In genomic region chr11:117092951-117093590, GRCh38 we compare ENCODE assay signal across 12 cellular contexts. TPM values are rescaled to one million over a fixed set of nuclear protein-coding genes. Genes with fewer than 3 reads are reported as not detected.
DNase-seq lines count a peak whose midpoint lies in the region; ATAC-seq and TF ChIP-seq lines count a peak whose summit lies in the region.
"Had no signal": no experiment of that assay in that cellular context is flagged by ENCODE, and none has a peak within 500 bp of the region (broad histone marks: within the 10 kb centered on the region; RNA-seq: fewer than 3 reads in every experiment).

No MANE protein-coding gene starts in this region.

- no peak for ATAC-seq in HCT116
- no peak for ATAC-seq in stimulated activated memory B cell treated with anti-CD40 and anti-IgM and Interleukin-4, amounts not matched to agents 10 μg/mL and 1 μg/mL and 100 μg/mL, for 72 hours
- ATAC-seq: esophagus mucosa had no signal

- no peak for TF ChIP-seq POLR2A in HCT116 (IDR thresholded peaks at IDR 0.05; ENCODE audit: borderline replicate concordance, extremely low read depth, insufficient read depth, insufficient read length)

- peaks cover 17 to 52% of the 10 kb centered on the region in 2 experiments for H3K4me1 ChIP-seq in HCT116 (ENCODE audit: control insufficient read depth in 1 of 2, insufficient read depth in 2 of 2, low read length in 2 of 2)

- H3K36me3 ChIP-seq in HCT116 (ENCODE audit: control insufficient read depth in 1 of 2, insufficient read depth in 2 of 2, low read length in 2 of 2), result no peaks in the 10 kb centered on the region

- peak overlapping the region; percentile 51 for H3K4me3 Mint-ChIP-seq in stimulated activated memory B cell treated with anti-CD40 and anti-IgM and Interleukin-4, amounts not matched to agents 10 μg/mL and 1 μg/mL and 100 μg/mL, for 72 hours

- in situ Hi-C loops in GM13977 (cut with MboI; ENCODE audit: low pct_unique_long_range_greater_than_20kb, low sequenced_read_pairs, unreplicated experiment), result no loop called here

- H3K4me1 Mint-ChIP-seq in stimulated activated memory B cell treated with anti-CD40 and anti-IgM and Interleukin-4, amounts not matched to agents 10 μg/mL and 1 μg/mL and 100 μg/mL, for 72 hours, result peaks cover 82% of the 10 kb centered on the region

- H3K79me2 ChIP-seq in HCT116 (ENCODE audit: insufficient read depth, low read length), result peaks cover 95% of the 10 kb centered on the region

- BruUV-seq in HCT116 (replicated peaks; lab: Mats Ljungman, UMichigan), result TSS peak; percentile 1

- H3K27ac ChIP-seq in HCT116 (ENCODE audit: low read depth, low read length), result no peak overlapping the region
- peak overlapping the region; percentile 71 for H3K27ac ChIP-seq in angular gyrus (ENCODE audit: low read depth, low read length)
- H3K27ac ChIP-seq: KMS-11 had no signal

- H3K4me3 ChIP-seq in HCT116 (replicated peaks in 1 of 2; ENCODE audit: low read depth in 1 of 2, low read length in 2 of 2) (no peak overlapping the region), foreskin fibroblast (ENCODE audit: low read depth in 1 of 2, low read length in 2 of 2) (no peak overlapping the region)

- CTCF ChIA-PET in HCT116 (lab: Charles Lee), result no interaction called here

- TF ChIP-seq RAD21 in HCT116 (IDR thresholded peaks at IDR 0.05; ENCODE audit: low read depth), result no peak

- RAD21 ChIA-PET in HCT116 (lab: Charles Lee; ENCODE audit: low non-redundant PET in 1 of 2, low total read pairs in 2 of 2, uncharacterized antibody in 2 of 2, unreplicated experiment in 2 of 2), result no interaction called here

- intact Hi-C loops in HCT116 (cut with micrococcal nuclease), result no loop called here

- no peaks in the 10 kb centered on the region for H3K27me3 ChIP-seq in HCT116 (ENCODE audit: insufficient read depth, low read length)

- peaks cover 4% of the 10 kb centered on the region for H3K9me3 Mint-ChIP-seq in stimulated activated memory B cell treated with anti-CD40 and anti-IgM and Interleukin-4, amounts not matched to agents 10 μg/mL and 1 μg/mL and 100 μg/mL, for 72 hours

- no peaks in the 10 kb centered on the region for H3K9me2 ChIP-seq in HCT116 (ENCODE audit: insufficient read depth)

- H4K20me1 ChIP-seq in HCT116 (ENCODE audit: insufficient read depth), result 0 out of 2 replicates have a peak, but pooled peaks cover 9% of the 10 kb centered on the region

- TF ChIP-seq CTCF in GM13977 (IDR thresholded peaks at IDR 0.05; ENCODE audit: extremely low read depth, insufficient read depth, missing control alignments) (no peak), HCT116 (IDR thresholded peaks at IDR 0.05 in 2 of 3, conservative IDR thresholded peaks at IDR 0.05 in 1 of 3; ENCODE audit: borderline replicate concordance in 1 of 3, insufficient read depth in 1 of 3, low read depth in 2 of 3, low read length in 2 of 3) (no peak), foreskin fibroblast (IDR thresholded peaks at IDR 0.05; ENCODE audit: low read depth, low read length) (no peak)

- H3K36me3 Mint-ChIP-seq in stimulated activated memory B cell treated with anti-CD40 and anti-IgM and Interleukin-4, amounts not matched to agents 10 μg/mL and 1 μg/mL and 100 μg/mL, for 72 hours, result peaks cover 14% of the 10 kb centered on the region

- no peaks in the 10 kb centered on the region for H3K9me3 ChIP-seq in HCT116 (ENCODE audit: control insufficient read depth in 1 of 2, insufficient read depth in 1 of 2, low read depth in 1 of 2, low read length in 2 of 2)

- no peak overlapping the region for H3K9ac ChIP-seq in HCT116 (ENCODE audit: low read length)
- H3K9ac ChIP-seq: KMS-11 had no signal

- DNase-seq in GM13977 (ENCODE audit: low spot score) (peak; percentile 63), HCT116 (ENCODE audit: low read depth, low spot score) (no peak), DMS 273 treated with DMSO at 0.1 percent for 48 hours (lab: John Stamatoyannopoulos, UW) (no peak), NCI-H345 treated with DMSO at 0.1 percent for 48 hours (lab: John Stamatoyannopoulos, UW; ENCODE audit: unreplicated experiment) (no peak), foreskin fibroblast (no peak)
- DNase-seq: Calu3; NCI-H2171 treated with DMSO at 0.1 percent for 48 hours; stimulated activated naive CD4-positive, alpha-beta T cell had no signal

- H2AFZ ChIP-seq in HCT116 (ENCODE audit: low read depth, low read length, poor library complexity, severe bottlenecking), result no peak overlapping the region

- no peaks in the 10 kb centered on the region for H3K27me3 Mint-ChIP-seq in stimulated activated memory B cell treated with anti-CD40 and anti-IgM and Interleukin-4, amounts not matched to agents 10 μg/mL and 1 μg/mL and 100 μg/mL, for 72 hours

- H3K4me2 ChIP-seq in HCT116 (ENCODE audit: low read length), result no peak overlapping the region
- H3K4me2 ChIP-seq: KMS-11 had no signal

- POLR2A ChIA-PET in HCT116 (lab: Charles Lee), result no interaction called here

- peak overlapping the region; percentile 65 for H3K27ac Mint-ChIP-seq in stimulated activated memory B cell treated with anti-CD40 and anti-IgM and Interleukin-4, amounts not matched to agents 10 μg/mL and 1 μg/mL and 100 μg/mL, for 72 hours

TF ChIP-seq in HCT116, 20 proteins besides CTCF, POLR2A, EP300 and RAD21:
- TF ChIP-seq TCF7L2 (IDR thresholded peaks at IDR 0.05; ENCODE audit: borderline replicate concordance, extremely low read depth, insufficient read depth, insufficient read length) (no peak), REST (IDR thresholded peaks at IDR 0.05; ENCODE audit: low read depth) (no peak), EGR1 (IDR thresholded peaks at IDR 0.05; ENCODE audit: low read depth) (no peak), MAX (IDR thresholded peaks at IDR 0.05) (no peak), SRF (IDR thresholded peaks at IDR 0.05; ENCODE audit: low read depth) (no peak), ATF3 (IDR thresholded peaks at IDR 0.05) (no peak), EZH2phosphoT487 (IDR thresholded peaks at IDR 0.05; ENCODE audit: borderline replicate concordance) (no peak), SP1 (IDR thresholded peaks at IDR 0.05; ENCODE audit: low read depth) (no peak), YY1 (IDR thresholded peaks at IDR 0.05; ENCODE audit: extremely low read depth, insufficient replicate concordance, low read depth, low read length) (no peak), FOSL1 (IDR thresholded peaks at IDR 0.05; ENCODE audit: low read depth) (no peak), EZH2 (IDR thresholded peaks at IDR 0.05) (no peak), ZNF274 (IDR thresholded peaks at IDR 0.05; ENCODE audit: low read depth, low read length) (no peak), CBX3 (IDR thresholded peaks at IDR 0.05; ENCODE audit: low read depth) (no peak), ZBTB33 (IDR thresholded peaks at IDR 0.05; ENCODE audit: extremely low read depth, insufficient replicate concordance, low read length) (no peak)

RNA-seq across cellular contexts. Expression of gene SIK3, which starts 5.2 kb away (rescaled TPM):
- total RNA-seq in HCT116 (2021; ENCODE audit: unreplicated experiment), result 21.0 TPM
- 14.4 and 14.7 TPM in 2 replicates for polyA plus RNA-seq in HCT116 (2012)

RNA-seq across cellular contexts. Expression of gene PAFAH1B2, which starts 51.0 kb away (rescaled TPM):
- total RNA-seq in HCT116 (2021; ENCODE audit: unreplicated experiment), result 154 TPM
- polyA plus RNA-seq in HCT116 (2012), result 40.3 and 47.9 TPM in 2 replicates
